ENCODE assay signal across 1 cellular context in genomic region chr17:50663812-50664374, GRCh38.
TF ChIP-seq lines count a peak whose summit lies in the region.

No MANE protein-coding gene starts in this region.

TF ChIP-seq in HepG2, 621 proteins besides CTCF, POLR2A, EP300 and RAD21 (continued from another document and continues in another):
- peak; percentile 52; the same call in 1 of the 2 replicates for TF ChIP-seq ZNF574 (CRISPR knock-in tag; IDR thresholded peaks at IDR 0.05)
- no peak for TF ChIP-seq PLRG1 (conservative IDR thresholded peaks at IDR 0.05)
- TF ChIP-seq AGO1 (IDR thresholded peaks at IDR 0.05; ENCODE audit: low read depth, low read length, poor library complexity, severe bottlenecking), result no peak
- no peak for TF ChIP-seq ZNF788 (CRISPR knock-in tag; IDR thresholded peaks at IDR 0.05; ENCODE audit: borderline replicate concordance)
- TF ChIP-seq HDAC2 (CRISPR knock-in tag; IDR thresholded peaks at IDR 0.05), result peak; percentile 71; the same call in 1 of the 2 replicates
- no peak for TF ChIP-seq ZNF280D (CRISPR knock-in tag; IDR thresholded peaks at IDR 0.05)
- no peak for TF ChIP-seq CREM (IDR thresholded peaks at IDR 0.05)
- no peak for TF ChIP-seq CREM (CRISPR knock-in tag; IDR thresholded peaks at IDR 0.05)
- TF ChIP-seq RFX3 (CRISPR knock-in tag; IDR thresholded peaks at IDR 0.05), result no peak
- no peak for TF ChIP-seq ZBTB3 (CRISPR knock-in tag; IDR thresholded peaks at IDR 0.05; ENCODE audit: borderline replicate concordance, low read depth)
- TF ChIP-seq ZNF547 (CRISPR knock-in tag; IDR thresholded peaks at IDR 0.05), result peak; percentile 53; the same call in 1 of the 2 replicates
- no peak for TF ChIP-seq MED8 (CRISPR knock-in tag; IDR thresholded peaks at IDR 0.05; ENCODE audit: insufficient replicate concordance)
- TF ChIP-seq ZNF652 (CRISPR knock-in tag; IDR thresholded peaks at IDR 0.05; ENCODE audit: borderline replicate concordance, low read depth), result no peak
- peak; percentile 78 for TF ChIP-seq NR2F6 (IDR thresholded peaks at IDR 0.05)
- TF ChIP-seq NR2F6 (CRISPR knock-in tag; IDR thresholded peaks at IDR 0.05), result peak; percentile 86
- TF ChIP-seq JDP2 (CRISPR knock-in tag; IDR thresholded peaks at IDR 0.05; ENCODE audit: borderline replicate concordance), result no peak; the same call in 1 of the 2 replicates
- no peak for TF ChIP-seq ZNF552 (CRISPR knock-in tag; IDR thresholded peaks at IDR 0.05; ENCODE audit: borderline replicate concordance)
- no peak for TF ChIP-seq THAP7 (CRISPR knock-in tag; IDR thresholded peaks at IDR 0.05)
- TF ChIP-seq FOXK2 (IDR thresholded peaks at IDR 0.05), result no peak
- TF ChIP-seq CCAR2 (optimal IDR thresholded peaks at IDR 0.05; ENCODE audit: low read depth, low read length), result no peak
- peak; percentile 73 for TF ChIP-seq TFE3 (CRISPR knock-in tag; IDR thresholded peaks at IDR 0.05)
- TF ChIP-seq ZNF766 (CRISPR knock-in tag; IDR thresholded peaks at IDR 0.05; ENCODE audit: borderline replicate concordance), result no peak
- no peak; the same call in 1 of the 2 replicates for TF ChIP-seq ZNF891 (CRISPR knock-in tag; IDR thresholded peaks at IDR 0.05)
- no peak for TF ChIP-seq ZNF713 (CRISPR knock-in tag; IDR thresholded peaks at IDR 0.05)
- no peak for TF ChIP-seq ZNF841 (CRISPR knock-in tag; IDR thresholded peaks at IDR 0.05; ENCODE audit: borderline replicate concordance)
- no peak for TF ChIP-seq IKZF4 (CRISPR knock-in tag; IDR thresholded peaks at IDR 0.05; ENCODE audit: borderline replicate concordance, low read depth, not compliant biosample characterization)
- no peak for TF ChIP-seq TMF1 (CRISPR knock-in tag; IDR thresholded peaks at IDR 0.05; ENCODE audit: low read depth)
- TF ChIP-seq NFE2L1 (CRISPR knock-in tag; IDR thresholded peaks at IDR 0.05; ENCODE audit: borderline replicate concordance), result no peak
- TF ChIP-seq ATRX (CRISPR knock-in tag; IDR thresholded peaks at IDR 0.05; ENCODE audit: borderline replicate concordance), result no peak
- no peak for TF ChIP-seq HMG20B (CRISPR knock-in tag; conservative IDR thresholded peaks at IDR 0.05)
- TF ChIP-seq KMT2B (CRISPR knock-in tag; IDR thresholded peaks at IDR 0.05), result no peak
- TF ChIP-seq DR1 (CRISPR knock-in tag; IDR thresholded peaks at IDR 0.05), result no peak
- no peak for TF ChIP-seq PRDM15 (CRISPR knock-in tag; IDR thresholded peaks at IDR 0.05)
- TF ChIP-seq ZNF761 (CRISPR knock-in tag; conservative IDR thresholded peaks at IDR 0.05), result no peak
- no peak for TF ChIP-seq KAT8 (CRISPR knock-in tag; IDR thresholded peaks at IDR 0.05)
- TF ChIP-seq RXRA (CRISPR knock-in tag; IDR thresholded peaks at IDR 0.05), result no peak; the same call in 1 of the 2 replicates
- no peak for TF ChIP-seq DNMT3B (CRISPR knock-in tag; conservative IDR thresholded peaks at IDR 0.05)
- TF ChIP-seq GABPB1 (CRISPR knock-in tag; IDR thresholded peaks at IDR 0.05), result peak; percentile 65
- no peak; the same call in 1 of the 2 replicates for TF ChIP-seq POGZ (CRISPR knock-in tag; IDR thresholded peaks at IDR 0.05)
- TF ChIP-seq ZNF225 (CRISPR knock-in tag; IDR thresholded peaks at IDR 0.05), result no peak
- TF ChIP-seq ZNF350 (CRISPR knock-in tag; IDR thresholded peaks at IDR 0.05; ENCODE audit: borderline replicate concordance, low read depth), result no peak; the same call in 1 of the 2 replicates
- TF ChIP-seq SP4 (CRISPR knock-in tag; IDR thresholded peaks at IDR 0.05), result peak; percentile 68; the same call in 1 of the 2 replicates
- TF ChIP-seq CEBPZ (IDR thresholded peaks at IDR 0.05; ENCODE audit: low read length), result no peak
- TF ChIP-seq ZNF264 (CRISPR knock-in tag; IDR thresholded peaks at IDR 0.05), result no peak
- no peak for TF ChIP-seq ZNF124 (CRISPR knock-in tag; IDR thresholded peaks at IDR 0.05)
- TF ChIP-seq IRF1 (CRISPR knock-in tag; IDR thresholded peaks at IDR 0.05; ENCODE audit: low read depth), result no peak
- no peak for TF ChIP-seq TEF (CRISPR knock-in tag; IDR thresholded peaks at IDR 0.05)
- TF ChIP-seq HDAC1 (CRISPR knock-in tag; IDR thresholded peaks at IDR 0.05), result peak; percentile 82
- no peak for TF ChIP-seq ZNF275 (CRISPR knock-in tag; IDR thresholded peaks at IDR 0.05; ENCODE audit: borderline replicate concordance)
- TF ChIP-seq FLYWCH1 (CRISPR knock-in tag; IDR thresholded peaks at IDR 0.05), result no peak
